In the genomic region with DNA sequence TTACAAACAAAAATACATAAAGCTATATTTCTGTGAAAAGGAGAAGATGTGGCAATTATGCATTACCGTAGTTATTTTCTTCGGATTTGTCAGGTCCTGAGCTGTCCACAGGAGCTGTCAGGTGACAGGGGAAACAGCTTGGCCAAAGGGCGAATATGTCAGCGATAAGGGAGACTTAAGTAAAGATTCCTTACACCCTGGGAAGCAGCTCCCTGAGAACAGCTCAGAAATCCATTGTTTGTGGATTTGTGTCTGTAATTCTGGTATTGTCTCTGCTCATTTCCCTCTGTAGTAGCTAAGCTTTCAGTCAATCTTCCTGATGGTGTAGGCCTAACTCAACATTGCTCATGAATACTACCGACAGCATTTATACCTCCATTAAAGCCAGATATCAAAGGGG, we compare ENCODE assay signal across 27 cellular contexts. TPM values are rescaled to one million over a fixed set of nuclear protein-coding genes. Genes with fewer than 3 reads are reported as not detected.
DNase-seq lines count a peak whose midpoint lies in the region; ATAC-seq and TF ChIP-seq lines count a peak whose summit lies in the region.
"Had no signal": no experiment of that assay in that cellular context is flagged by ENCODE, and none has a peak within 500 bp of the region (broad histone marks: within the 10 kb centered on the region; RNA-seq: fewer than 3 reads in every experiment).

No MANE protein-coding gene starts in this region.

- ATAC-seq in right cardiac atrium = no peak
- no peak for ATAC-seq in left cardiac atrium
- ATAC-seq in HG02610 (IDR thresholded peaks at IDR 0.05; ENCODE audit: unreplicated experiment) = no peak
- ATAC-seq in HG02870 (IDR thresholded peaks at IDR 0.05; ENCODE audit: unreplicated experiment) = no peak
- ATAC-seq in GM18870 (IDR thresholded peaks at IDR 0.05; ENCODE audit: unreplicated experiment) = no peak
- ATAC-seq: activated naive CD4-positive, alpha-beta T cell treated with anti-CD3 and anti-CD28 coated beads, Interleukin-2, amount 50 U/mL, for 72 hours; T-cell had no signal

- H3K9me3 ChIP-seq in right cardiac atrium (ENCODE audit: control insufficient read depth, low read length) = no peaks in the 10 kb centered on the region
- no peaks in the 10 kb centered on the region for H3K9me3 ChIP-seq in hepatocyte (ENCODE audit: low read depth)
- H3K9me3 ChIP-seq in sigmoid colon = no peaks in the 10 kb centered on the region
- H3K9me3 ChIP-seq: prostate gland, tibial nerve had no signal

- H2AFZ ChIP-seq in hepatocyte = no peak overlapping the region

- H3K27ac ChIP-seq in right cardiac atrium (ENCODE audit: low read length) = peak overlapping the region; percentile 70
- H3K27ac ChIP-seq in hepatocyte = peak overlapping the region; percentile 54
- H3K27ac ChIP-seq in sigmoid colon = peak overlapping the region; percentile 22 to 55 (median 33)
- H3K27ac ChIP-seq: C4-2B, prostate gland had no signal

- DNase-seq in right cardiac atrium = no peak
- no peak for DNase-seq in left cardiac atrium
- peak; percentile 66 for DNase-seq in hepatocyte (ENCODE audit: low spot score)
- no peak for DNase-seq in sigmoid colon
- DNase-seq in T-helper 2 cell = no peak
- DNase-seq: activated CD4-positive, alpha-beta T cell treated with anti-CD3 and anti-CD28 coated beads for 4 hours; EL; erythroblast; foreskin melanocyte; GOT3; kidney glomerular epithelial cell; NCI-H1092 treated with DMSO at 0.1 percent for 48 hours; NCI-H2029; NCI-H82; SHP77 treated with DMSO at 0.1 percent for 48 hours; stimulated activated CD4-positive, alpha-beta T cell treated with anti-CD3 and anti-CD28 coated beads, Interleukin-4, amount 100 ng/mL, for 1 hour; stimulated activated naive CD4-positive, alpha-beta T cell; T-cell had no signal

- no peaks in the 10 kb centered on the region for H3K27me3 ChIP-seq in right cardiac atrium (ENCODE audit: control insufficient read depth, insufficient read depth)
- peaks cover 5% of the 10 kb centered on the region for H3K27me3 ChIP-seq in hepatocyte
- peaks cover 0 to 3% (median 0%) of the 10 kb centered on the region in 3 donors for H3K27me3 ChIP-seq in sigmoid colon
- H3K27me3 ChIP-seq: tibial nerve had no signal

- intact Hi-C loops in right cardiac atrium (cut with DNase I) = no loop called here
- intact Hi-C loops in left cardiac atrium (cut with DNase I) = no loop called here
- intact Hi-C loops in sigmoid colon (cut with DNase I) = no loop called here

- H3K9me2 ChIP-seq in hepatocyte (replicated peaks; ENCODE audit: insufficient read depth) = no peaks in the 10 kb centered on the region

- TF ChIP-seq POLR2A in sigmoid colon (IDR thresholded peaks at IDR 0.05) = no peak

- H3K36me3 ChIP-seq in hepatocyte (replicated peaks; ENCODE audit: insufficient read depth, low read depth) (no peaks in the 10 kb centered on the region), sigmoid colon (no peaks in the 10 kb centered on the region)
- H3K36me3 ChIP-seq: prostate gland, tibial nerve had no signal

- TF ChIP-seq EP300 in sigmoid colon (IDR thresholded peaks at IDR 0.05) = no peak

- H3K4me3 ChIP-seq in right cardiac atrium (ENCODE audit: low read length) (no peak overlapping the region), hepatocyte (no peak overlapping the region), sigmoid colon (no peak overlapping the region)
- H3K4me3 ChIP-seq: prostate gland, smooth muscle cell, tibial nerve had no signal

- 63% methylated on average over 5 of the region's 5 CpGs for WGBS in right cardiac atrium
- 48% methylated on average over 5 of the region's 5 CpGs for WGBS in hepatocyte (ENCODE audit: low lambda C conversion rate, missing lambda C conversion rate)
- 63 to 76% methylated on average over 5 of the region's 5 CpGs for WGBS in sigmoid colon, 2 donors

- H3K79me2 ChIP-seq in hepatocyte = no peaks in the 10 kb centered on the region

- no peak for TF ChIP-seq CTCF in hepatocyte (IDR thresholded peaks at IDR 0.05; ENCODE audit: poor library complexity)
- TF ChIP-seq CTCF in sigmoid colon (IDR thresholded peaks at IDR 0.05) = no peak

- no peaks in the 10 kb centered on the region for H4K20me1 ChIP-seq in hepatocyte (ENCODE audit: insufficient read depth, poor library complexity, severe bottlenecking)

- H3K4me2 ChIP-seq in hepatocyte = peak overlapping the region; percentile 33
- H3K4me2 ChIP-seq: smooth muscle cell had no signal

- H3K4me1 ChIP-seq in right cardiac atrium (ENCODE audit: control insufficient read depth, insufficient read depth, low read length) (peaks cover 32% of the 10 kb centered on the region), hepatocyte (ENCODE audit: insufficient read depth) (no peaks in the 10 kb centered on the region), sigmoid colon (peaks cover 0 to 16% (median 2%) of the 10 kb centered on the region in 4 donors)
- H3K4me1 ChIP-seq: prostate gland had no signal

RNA-seq across cellular contexts. Expression of a gene that starts 7.1 kb away (rescaled TPM):
- total RNA-seq in right cardiac atrium (100 to 1,000 TPM in 3 of 4 donors, 10 to 100 TPM in 1; 81.8 to 170 (median 123) TPM), left cardiac atrium (100 to 1,000 TPM; 101 to 115 TPM), hepatocyte (0.90 and 2.4 TPM in 2 replicates), sigmoid colon (10 to 100 TPM; 15.9 to 58.7 (median 32.1) TPM)
- polyA plus RNA-seq in right cardiac atrium (87.4 TPM), hepatocyte (1.3 and 2.4 TPM in 2 replicates), sigmoid colon (10 to 100 TPM in 1 of 3 donors, 1 to 10 TPM in 2; 1.8 to 10.2 (median 8.4) TPM)
- total RNA-seq: activated T-helper 1 cell treated with anti-CD3 and anti-CD28 coated beads, Interleukin-12 subunit alpha, Interleukin-12 subunit beta, Interleukin-2, Interleukin-4 antibody, amounts not matched to agents 30 ng/mL and 10 ng/mL and 1 ng/mL, durations not matched to agents 14 hours and 24 hours and 36 hours; smooth muscle cell had no signal
- polyA plus RNA-seq: smooth muscle cell had no signal
